ENCODE assay signal across 8 cellular contexts in the genomic region with DNA sequence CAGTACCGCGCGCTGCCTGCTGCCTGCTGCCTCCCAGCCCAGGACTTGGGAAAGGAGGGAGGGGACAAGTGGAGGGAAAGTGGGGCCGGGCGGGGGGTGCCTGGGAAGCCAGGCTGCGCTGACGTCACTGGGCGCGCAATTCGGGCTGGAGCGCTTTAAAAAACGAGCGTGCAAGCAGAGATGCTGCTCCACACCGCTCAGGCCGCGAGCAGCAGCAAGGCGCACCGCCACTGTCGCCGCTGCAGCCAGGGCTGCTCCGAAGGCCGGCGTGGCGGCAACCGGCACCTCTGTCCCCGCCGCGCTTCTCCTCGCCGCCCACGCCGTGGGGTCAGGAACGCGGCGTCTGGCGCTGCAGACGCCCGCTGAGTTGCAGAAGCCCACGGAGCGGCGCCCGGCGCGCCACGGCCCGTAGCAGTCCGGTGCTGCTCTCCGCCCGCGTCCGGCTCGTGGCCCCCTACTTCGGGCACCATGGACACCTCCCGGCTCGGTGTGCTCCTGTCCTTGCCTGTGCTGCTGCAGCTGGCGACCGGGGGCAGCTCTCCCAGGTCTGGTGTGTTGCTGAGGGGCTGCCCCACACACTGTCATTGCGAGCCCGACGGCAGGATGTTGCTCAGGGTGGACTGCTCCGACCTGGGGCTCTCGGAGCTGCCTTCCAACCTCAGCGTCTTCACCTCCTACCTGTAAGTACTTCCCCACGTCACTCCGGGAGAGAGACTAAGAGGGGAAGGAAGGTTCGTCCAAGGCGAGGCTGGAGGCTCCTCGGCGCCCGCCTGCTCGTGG. TPM values are rescaled to one million over a fixed set of nuclear protein-coding genes. Genes with fewer than 3 reads are reported as not detected.
A peak's percentile ranks its signal among the peaks of the same experiment; 100 is the strongest.
DNase-seq lines count a peak whose midpoint lies in the region; ATAC-seq and TF ChIP-seq lines count a peak whose summit lies in the region.

A gene with protein sequence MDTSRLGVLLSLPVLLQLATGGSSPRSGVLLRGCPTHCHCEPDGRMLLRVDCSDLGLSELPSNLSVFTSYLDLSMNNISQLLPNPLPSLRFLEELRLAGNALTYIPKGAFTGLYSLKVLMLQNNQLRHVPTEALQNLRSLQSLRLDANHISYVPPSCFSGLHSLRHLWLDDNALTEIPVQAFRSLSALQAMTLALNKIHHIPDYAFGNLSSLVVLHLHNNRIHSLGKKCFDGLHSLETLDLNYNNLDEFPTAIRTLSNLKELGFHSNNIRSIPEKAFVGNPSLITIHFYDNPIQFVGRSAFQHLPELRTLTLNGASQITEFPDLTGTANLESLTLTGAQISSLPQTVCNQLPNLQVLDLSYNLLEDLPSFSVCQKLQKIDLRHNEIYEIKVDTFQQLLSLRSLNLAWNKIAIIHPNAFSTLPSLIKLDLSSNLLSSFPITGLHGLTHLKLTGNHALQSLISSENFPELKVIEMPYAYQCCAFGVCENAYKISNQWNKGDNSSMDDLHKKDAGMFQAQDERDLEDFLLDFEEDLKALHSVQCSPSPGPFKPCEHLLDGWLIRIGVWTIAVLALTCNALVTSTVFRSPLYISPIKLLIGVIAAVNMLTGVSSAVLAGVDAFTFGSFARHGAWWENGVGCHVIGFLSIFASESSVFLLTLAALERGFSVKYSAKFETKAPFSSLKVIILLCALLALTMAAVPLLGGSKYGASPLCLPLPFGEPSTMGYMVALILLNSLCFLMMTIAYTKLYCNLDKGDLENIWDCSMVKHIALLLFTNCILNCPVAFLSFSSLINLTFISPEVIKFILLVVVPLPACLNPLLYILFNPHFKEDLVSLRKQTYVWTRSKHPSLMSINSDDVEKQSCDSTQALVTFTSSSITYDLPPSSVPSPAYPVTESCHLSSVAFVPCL (plus strand): TSS at position 186 of the 780 bp plus-strand sequence. CDS start 283 bp downstream, at position 469.

- TF ChIP-seq POLR2A in prostate gland (IDR thresholded peaks at IDR 0.05), result no peak

- H3K9me3 ChIP-seq in prostate gland, result no peaks in the 10 kb centered on the region

- peak within 1 kb of the TSS; percentile 26 to 35 for H3K4me3 ChIP-seq in prostate gland

- TF ChIP-seq CTCF in prostate gland (IDR thresholded peaks at IDR 0.05), result no peak

- ATAC-seq in HG03025 (IDR thresholded peaks at IDR 0.05; ENCODE audit: low FRiP score, unreplicated experiment), result no peak

- H3K27me3 ChIP-seq in prostate gland (replicated peaks; ENCODE audit: insufficient read depth), result peaks cover 6% of the 10 kb centered on the region

- intact Hi-C loops in prostate gland (cut with DNase I), result no loop called here

- 0% methylated on average over 36 of the region's 71 CpGs for WGBS in prostate gland

- peak; percentile 22 for DNase-seq in stimulated activated CD4-positive, alpha-beta T cell treated with anti-CD3 and anti-CD28 coated beads, Interleukin-15, amount 100 ng/mL, for 24 hours
- no peak for DNase-seq in stimulated activated CD4-positive, alpha-beta T cell treated with anti-CD3 and anti-CD28 coated beads, Interleukin-4, amount 100 ng/mL, for 4 hours
- peak; percentile 44 for DNase-seq in NCI-H2107 (lab: John Stamatoyannopoulos, UW)
- peak; percentile 41 for DNase-seq in hepatic stellate cell (ENCODE audit: low spot score)
- DNase-seq in prostate gland (ENCODE audit: low spot score), result no peak
- DNase-seq in cortex of kidney (lab: John Stamatoyannopoulos, UW), result no peak

- H3K27ac ChIP-seq in angular gyrus (ENCODE audit: low read depth, low read length) (peak within 1 kb of the TSS; percentile 15), prostate gland (no peak within 1 kb of the TSS)

- peaks cover 7% of the 10 kb centered on the region for H3K4me1 ChIP-seq in prostate gland (replicated peaks)

- no peaks in the 10 kb centered on the region for H3K36me3 ChIP-seq in prostate gland

RNA-seq across cellular contexts. Expression of the gene that starts here (rescaled TPM):
- under 1 TPM; 0.64 to 0.91 TPM for total RNA-seq in prostate gland

Comparison
In these comparisons a context has a peak if more than half of its experiments do, and no peak if none do; other contexts are left out.
1. DNase-seq: peak in stimulated activated CD4-positive, alpha-beta T cell treated with anti-CD3 and anti-CD28 coated beads, Interleukin-15, amount 100 ng/mL, for 24 hours (single experiment), NCI-H2107 (single experiment) and hepatic stellate cell (single experiment); none in stimulated activated CD4-positive, alpha-beta T cell treated with anti-CD3 and anti-CD28 coated beads, Interleukin-4, amount 100 ng/mL, for 4 hours (0 of 2), prostate gland (single experiment) and cortex of kidney (single experiment).